28 cellular contexts compared by ENCODE assay signal in the genomic region with DNA sequence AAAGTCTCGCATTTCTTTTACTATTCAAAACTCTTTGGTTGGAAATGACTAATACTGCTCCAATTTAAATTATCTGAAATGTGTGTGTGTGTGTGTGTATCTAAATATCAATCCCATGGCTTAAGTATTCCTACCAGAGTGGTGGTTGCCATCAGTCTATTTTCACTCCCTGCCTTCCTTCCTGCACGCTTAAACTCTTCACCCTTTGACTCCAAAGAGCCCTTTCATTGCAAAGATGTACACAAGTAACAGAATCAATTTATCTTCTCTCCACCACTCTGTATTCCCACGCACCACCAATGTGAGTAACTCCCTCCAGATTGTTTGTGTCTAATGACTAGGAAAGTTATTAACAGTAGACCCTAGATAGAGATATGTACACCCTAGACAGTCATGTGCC.
"Had no signal": no experiment of that assay in that cellular context is flagged by ENCODE, and none has a peak within 500 bp of the region (broad histone marks: within the 10 kb centered on the region; RNA-seq: fewer than 3 reads in every experiment).

No MANE protein-coding gene starts in this region.

- H3K9me3 ChIP-seq: esophagus muscularis mucosa, heart right ventricle, tibial artery had no signal

- H3K4me1 ChIP-seq: heart right ventricle, parathyroid adenoma, tibial artery had no signal

- H3K4me1 Mint-ChIP-seq: activated naive CD8-positive, alpha-beta T cell treated with anti-CD3 and anti-CD28 coated beads for 36 hours; central memory CD8-positive, alpha-beta T cell; naive B cell had no signal

- ATAC-seq: activated T-cell treated with anti-CD3 and anti-CD28 coated beads, Interleukin-2, amount 50 U/mL, for 4 hours; effector memory CD8-positive, alpha-beta T cell; stimulated activated naive CD8-positive, alpha-beta T cell treated with anti-CD3 and anti-CD28 coated beads, Interleukin-15, Interleukin-2, amounts not matched to agents 100 U/mL and 50 U/mL, for 24 hours; T-helper 17 cell had no signal

- H3K27me3 ChIP-seq: dorsolateral prefrontal cortex, esophagus muscularis mucosa, heart right ventricle, tibial artery had no signal

- H3K4me3 ChIP-seq: esophagus muscularis mucosa, heart right ventricle, tibial artery had no signal

- FAIRE-seq: urothelium cell line had no signal

- H3K27me3 Mint-ChIP-seq: activated naive CD8-positive, alpha-beta T cell treated with anti-CD3 and anti-CD28 coated beads for 36 hours; brain; central memory CD8-positive, alpha-beta T cell; effector memory CD8-positive, alpha-beta T cell; naive B cell; T-helper 17 cell had no signal

- DNase-seq: activated CD4-positive, alpha-beta T cell treated with anti-CD3 and anti-CD28 coated beads for 4 hours; activated CD4-positive, alpha-beta T cell treated with anti-CD3 and anti-CD28 coated beads, Interleukin-2, amount 50 U/mL, for 48 hours; activated CD4-positive, CD25-positive, alpha-beta regulatory T cell; activated CD8-positive, alpha-beta memory T cell treated with anti-CD3 and anti-CD28 coated beads, Interleukin-2, amount 50 U/mL, for 48 hours; activated naive CD4-positive, alpha-beta T cell; activated naive CD8-positive, alpha-beta T cell treated with anti-CD3 and anti-CD28 coated beads for 36 hours; activated T-cell treated with anti-CD3 and anti-CD28 coated beads, Interleukin-2, amount 50 U/mL, for 4 hours; amniotic stem cell; dorsolateral prefrontal cortex; effector memory CD8-positive, alpha-beta T cell; foreskin fibroblast; heart right ventricle; islet precursor cell; left cardiac atrium; naive B cell; nucleus accumbens; right cardiac atrium; stimulated activated CD4-positive, alpha-beta T cell treated with anti-CD3 and anti-CD28 coated beads, Interleukin-12 subunit alpha, Interleukin-12 subunit beta, amount 100 ng/mL, for 4 hours; stimulated activated CD4-positive, alpha-beta T cell treated with anti-CD3 and anti-CD28 coated beads, Interleukin-4, amount 100 ng/mL, for 4 hours; stimulated activated naive CD8-positive, alpha-beta T cell treated with anti-CD3 and anti-CD28 coated beads, Interleukin-15, Interleukin-2, amounts not matched to agents 100 U/mL and 50 U/mL, for 24 hours; T-helper 17 cell; tibial artery had no signal

- H3K79me2 ChIP-seq: parathyroid adenoma had no signal

- H3K4me3 Mint-ChIP-seq: activated naive CD8-positive, alpha-beta T cell treated with anti-CD3 and anti-CD28 coated beads for 36 hours; activated T-cell treated with anti-CD3 and anti-CD28 coated beads, Interleukin-2, amount 50 U/mL, for 4 hours; brain; central memory CD8-positive, alpha-beta T cell; effector memory CD8-positive, alpha-beta T cell; naive B cell; T-helper 17 cell had no signal

- H3K27ac Mint-ChIP-seq: activated naive CD8-positive, alpha-beta T cell treated with anti-CD3 and anti-CD28 coated beads for 36 hours; activated T-helper 2 cell treated with anti-CD3 and anti-CD28 coated beads, Interferon-gamma antibody, Interleukin-2, Interleukin-4, amounts not matched to agents 10 μg/mL and 5 μg/mL and 100 μg/mL, durations not matched to agents 14 hours and 24 hours and 36 hours; effector memory CD8-positive, alpha-beta T cell; naive B cell; T-helper 17 cell had no signal

- H3K9me3 Mint-ChIP-seq: activated naive CD8-positive, alpha-beta T cell treated with anti-CD3 and anti-CD28 coated beads for 36 hours; activated T-cell treated with anti-CD3 and anti-CD28 coated beads, Interleukin-2, amount 50 U/mL, for 4 hours; activated T-helper 2 cell treated with anti-CD3 and anti-CD28 coated beads, Interferon-gamma antibody, Interleukin-2, Interleukin-4, amounts not matched to agents 10 μg/mL and 5 μg/mL and 100 μg/mL, durations not matched to agents 14 hours and 24 hours and 36 hours; brain; central memory CD8-positive, alpha-beta T cell; effector memory CD8-positive, alpha-beta T cell; naive B cell had no signal

- H2AFZ ChIP-seq: parathyroid adenoma had no signal

- H3K27ac ChIP-seq: dorsolateral prefrontal cortex, heart right ventricle, parathyroid adenoma, tibial artery had no signal

- H3K9ac ChIP-seq: parathyroid adenoma had no signal
